ENCODE assay signal across 14 cellular contexts in the genomic region with DNA sequence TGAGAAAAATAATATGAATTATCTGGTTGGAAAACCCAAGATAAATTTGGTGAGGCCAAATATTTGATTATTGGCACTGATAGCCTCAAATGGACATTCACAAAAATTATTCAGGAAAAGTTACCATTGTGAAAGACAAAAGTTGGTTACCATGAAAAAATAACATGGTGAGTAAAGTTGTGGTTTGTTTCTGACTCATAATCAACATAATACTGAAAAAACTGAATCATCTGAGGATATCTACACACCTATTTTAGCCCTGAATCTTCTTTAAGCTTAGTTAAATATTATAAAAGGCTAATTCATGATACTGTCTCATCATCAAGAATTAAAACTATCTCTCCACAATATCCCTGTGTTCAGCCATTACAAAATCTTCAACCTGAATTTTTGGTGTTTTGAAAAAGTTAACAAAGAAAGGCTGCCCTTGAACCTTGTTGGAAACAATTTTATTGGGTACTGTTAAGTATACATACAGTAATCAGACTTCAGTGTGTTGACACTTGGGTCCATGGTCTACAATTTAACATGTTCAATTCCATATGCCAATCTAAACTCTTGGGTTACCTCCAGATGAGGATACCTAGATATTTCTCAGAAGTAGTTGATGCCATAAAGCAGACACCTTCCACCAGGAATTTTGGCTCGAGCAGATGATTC.
DNase-seq lines count a peak whose midpoint lies in the region; ATAC-seq lines count a peak whose summit lies in the region.
"Had no signal": no experiment of that assay in that cellular context is flagged by ENCODE, and none has a peak within 500 bp of the region (broad histone marks: within the 10 kb centered on the region; RNA-seq: fewer than 3 reads in every experiment).

No MANE protein-coding gene starts in this region.

- no peak overlapping the region for H3K27ac Mint-ChIP-seq in stimulated activated naive B cell treated with anti-CD40 and anti-IgM and Interleukin-4, amounts not matched to agents 10 μg/mL and 1 μg/mL and 100 μg/mL, for 72 hours
- no peak overlapping the region for H3K27ac Mint-ChIP-seq in CD8-positive, alpha-beta memory T cell
- H3K27ac Mint-ChIP-seq: mesothelial cell of epicardium had no signal

- DNase-seq in activated T-cell treated with anti-CD3 and anti-CD28 coated beads, Interleukin-2, amount 50 U/mL, for 4 hours, result no peak
- DNase-seq in activated T-cell treated with anti-CD3 and anti-CD28 coated beads for 4 hours (no peak), NCI-H774 (lab: John Stamatoyannopoulos, UW) (no peak), NCI-H446 (lab: John Stamatoyannopoulos, UW) (no peak)
- no peak for DNase-seq in stimulated activated naive B cell treated with anti-CD40 and anti-IgM and Interleukin-4, amounts not matched to agents 10 μg/mL and 1 μg/mL and 100 μg/mL, for 72 hours
- DNase-seq in CD8-positive, alpha-beta memory T cell, result no peak
- DNase-seq: gastrocnemius medialis; NCI-H1436 treated with DMSO at 0.1 percent for 48 hours; stimulated activated naive CD4-positive, alpha-beta T cell had no signal

- POLR2A ChIA-PET in CD8-positive, alpha-beta memory T cell (lab: Charles Lee), result no interaction called here

- no peaks in the 10 kb centered on the region for H3K4me1 Mint-ChIP-seq in activated T-cell treated with anti-CD3 and anti-CD28 coated beads, Interleukin-2, amount 50 U/mL, for 4 hours (ENCODE audit: low read depth)
- H3K4me1 Mint-ChIP-seq in stimulated activated naive B cell treated with anti-CD40 and anti-IgM and Interleukin-4, amounts not matched to agents 10 μg/mL and 1 μg/mL and 100 μg/mL, for 72 hours, result peaks cover 0 to 7% of the 10 kb centered on the region in 2 donors
- H3K4me1 Mint-ChIP-seq in CD8-positive, alpha-beta memory T cell, result no peaks in the 10 kb centered on the region
- H3K4me1 Mint-ChIP-seq: mesothelial cell of epicardium had no signal

- H3K4me1 ChIP-seq in CD8-positive, alpha-beta memory T cell (ENCODE audit: insufficient read depth, low read length), result no peaks in the 10 kb centered on the region
- H3K4me1 ChIP-seq: gastrocnemius medialis had no signal

- CTCF ChIA-PET in CD8-positive, alpha-beta memory T cell (lab: Charles Lee), result no interaction called here

- no peaks in the 10 kb centered on the region for H3K9me3 ChIP-seq in CD8-positive, alpha-beta memory T cell (ENCODE audit: low read length)
- H3K9me3 ChIP-seq: gastrocnemius medialis had no signal

- no peaks in the 10 kb centered on the region for H3K27me3 ChIP-seq in CD8-positive, alpha-beta memory T cell (ENCODE audit: insufficient read depth, low read length, poor library complexity, severe bottlenecking)
- H3K27me3 ChIP-seq: gastrocnemius medialis had no signal

- H3K27ac ChIP-seq in CD8-positive, alpha-beta memory T cell (ENCODE audit: low read depth, low read length), result no peak overlapping the region
- H3K27ac ChIP-seq: gastrocnemius medialis had no signal

- H3K27me3 Mint-ChIP-seq in activated T-cell treated with anti-CD3 and anti-CD28 coated beads, Interleukin-2, amount 50 U/mL, for 4 hours (ENCODE audit: low read depth), result no peaks in the 10 kb centered on the region
- no peaks in the 10 kb centered on the region for H3K27me3 Mint-ChIP-seq in stimulated activated naive B cell treated with anti-CD40 and anti-IgM and Interleukin-4, amounts not matched to agents 10 μg/mL and 1 μg/mL and 100 μg/mL, for 72 hours
- no peaks in the 10 kb centered on the region for H3K27me3 Mint-ChIP-seq in CD8-positive, alpha-beta memory T cell

- H3K4me3 Mint-ChIP-seq in activated T-cell treated with anti-CD3 and anti-CD28 coated beads, Interleukin-2, amount 50 U/mL, for 4 hours, result no peak overlapping the region
- H3K4me3 Mint-ChIP-seq in stimulated activated naive B cell treated with anti-CD40 and anti-IgM and Interleukin-4, amounts not matched to agents 10 μg/mL and 1 μg/mL and 100 μg/mL, for 72 hours, result no peak overlapping the region
- H3K4me3 Mint-ChIP-seq in CD8-positive, alpha-beta memory T cell, result no peak overlapping the region
- H3K4me3 Mint-ChIP-seq: mesothelial cell of epicardium had no signal

- H3K36me3 ChIP-seq in CD8-positive, alpha-beta memory T cell (ENCODE audit: insufficient read depth, low read length), result no peaks in the 10 kb centered on the region
- H3K36me3 ChIP-seq: gastrocnemius medialis had no signal

- H3K9me3 Mint-ChIP-seq in activated T-cell treated with anti-CD3 and anti-CD28 coated beads, Interleukin-2, amount 50 U/mL, for 4 hours, result no peaks in the 10 kb centered on the region
- H3K9me3 Mint-ChIP-seq in stimulated activated naive B cell treated with anti-CD40 and anti-IgM and Interleukin-4, amounts not matched to agents 10 μg/mL and 1 μg/mL and 100 μg/mL, for 72 hours, result peaks cover 0 to 2% of the 10 kb centered on the region in 2 donors
- H3K9me3 Mint-ChIP-seq in CD8-positive, alpha-beta memory T cell, result no peaks in the 10 kb centered on the region

- peak; percentile 34 to 58 for ATAC-seq in activated T-cell treated with anti-CD3 and anti-CD28 coated beads, Interleukin-2, amount 50 U/mL, for 4 hours
- ATAC-seq in HG02763 (IDR thresholded peaks at IDR 0.05; ENCODE audit: unreplicated experiment), result peak; percentile 73
- ATAC-seq in HG03565 (IDR thresholded peaks at IDR 0.05; ENCODE audit: unreplicated experiment), result peak; percentile 77
- ATAC-seq in stimulated activated naive B cell treated with anti-CD40 and anti-IgM and Interleukin-4, amounts not matched to agents 10 μg/mL and 1 μg/mL and 100 μg/mL, for 72 hours (replicated peaks), result peak; percentile 48 to 59
- ATAC-seq: gastrocnemius medialis, Right ventricle myocardium inferior had no signal

- H3K36me3 Mint-ChIP-seq in activated T-cell treated with anti-CD3 and anti-CD28 coated beads, Interleukin-2, amount 50 U/mL, for 4 hours (ENCODE audit: insufficient read depth), result no peaks in the 10 kb centered on the region
- no peaks in the 10 kb centered on the region for H3K36me3 Mint-ChIP-seq in stimulated activated naive B cell treated with anti-CD40 and anti-IgM and Interleukin-4, amounts not matched to agents 10 μg/mL and 1 μg/mL and 100 μg/mL, for 72 hours
- H3K36me3 Mint-ChIP-seq in CD8-positive, alpha-beta memory T cell, result no peaks in the 10 kb centered on the region
- H3K36me3 Mint-ChIP-seq: mesothelial cell of epicardium had no signal

- no peak overlapping the region for H3K4me3 ChIP-seq in CD8-positive, alpha-beta memory T cell (ENCODE audit: low read length)
- H3K4me3 ChIP-seq: gastrocnemius medialis, smooth muscle cell had no signal
